In the genomic region with DNA sequence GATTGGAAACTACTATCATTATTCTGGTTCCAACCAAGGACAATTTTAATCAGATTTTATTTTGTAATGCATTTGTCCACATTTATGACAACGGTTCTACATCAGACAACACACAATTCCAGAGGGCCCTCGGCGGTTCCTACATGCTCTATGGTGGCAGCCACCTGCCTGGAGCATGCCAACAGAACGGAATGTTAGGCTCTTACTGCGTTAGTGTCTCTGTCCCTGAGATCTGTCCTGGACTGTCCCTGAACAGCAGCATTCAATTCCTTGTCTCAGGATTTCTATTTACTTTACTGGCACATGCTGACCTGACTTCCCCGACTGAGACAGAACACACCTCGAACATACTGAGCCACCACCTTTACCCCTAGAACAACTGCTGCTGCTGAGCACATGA, we compare ENCODE assay signal across 20 cellular contexts.
"Had no signal": no experiment of that assay in that cellular context is flagged by ENCODE, and none has a peak within 500 bp of the region (broad histone marks: within the 10 kb centered on the region; RNA-seq: fewer than 3 reads in every experiment).

No MANE protein-coding gene starts in this region.

- H3K27me3 ChIP-seq: esophagus muscularis mucosa, foreskin keratinocyte, heart left ventricle, left lung had no signal

- H3K4me1 ChIP-seq: esophagus muscularis mucosa, foreskin keratinocyte, gastroesophageal sphincter, heart left ventricle, left lung had no signal

- H3K27ac ChIP-seq: coronary artery, dorsolateral prefrontal cortex, esophagus muscularis mucosa, foreskin keratinocyte, gastroesophageal sphincter, heart left ventricle, hepatocyte, left lung, lower lobe of right lung had no signal

- H3K4me3 Mint-ChIP-seq: immature natural killer cell; naive thymus-derived CD4-positive, alpha-beta T cell had no signal

- DNase-seq: dermis blood vessel endothelial cell; dorsolateral prefrontal cortex; effector CD4-positive, alpha-beta T cell; effector memory CD4-positive, alpha-beta T cell; foreskin keratinocyte; heart left ventricle; hypothalamus; immature natural killer cell; islet precursor cell; kidney; kidney glomerular epithelial cell; left lung; lower lobe of right lung; mesenchymal stem cell; midbrain; naive thymus-derived CD4-positive, alpha-beta T cell had no signal

- H3K4me3 ChIP-seq: coronary artery, dorsolateral prefrontal cortex, esophagus muscularis mucosa, gastroesophageal sphincter, heart left ventricle, hepatocyte, left lung, lower lobe of right lung had no signal

- H3K9me3 ChIP-seq: esophagus muscularis mucosa, gastroesophageal sphincter, heart left ventricle, left lung, lower lobe of right lung had no signal

- H3K36me3 Mint-ChIP-seq: immature natural killer cell; naive thymus-derived CD4-positive, alpha-beta T cell had no signal

- H3K27ac Mint-ChIP-seq: immature natural killer cell; naive thymus-derived CD4-positive, alpha-beta T cell had no signal

- ATAC-seq: foreskin keratinocyte; gastroesophageal sphincter; left lung; lower lobe of right lung; naive thymus-derived CD4-positive, alpha-beta T cell had no signal

- H3K36me3 ChIP-seq: esophagus muscularis mucosa, gastroesophageal sphincter, heart left ventricle, left lung, lower lobe of right lung had no signal

- H3K4me1 Mint-ChIP-seq: immature natural killer cell; naive thymus-derived CD4-positive, alpha-beta T cell had no signal
